Comparison of ENCODE assay signal across 8 cellular contexts in genomic region chr2:204842731-204843490, GRCh38.
DNase-seq lines count a peak whose midpoint lies in the region; ATAC-seq and TF ChIP-seq lines count a peak whose summit lies in the region.

No MANE protein-coding gene starts in this region.

- H3K4me1 Mint-ChIP-seq in glutamatergic neuron (ENCODE audit: low read depth, unreplicated experiment) = peaks cover 3% of the 10 kb centered on the region

- H3K36me3 Mint-ChIP-seq in glutamatergic neuron (ENCODE audit: unreplicated experiment) = no peaks in the 10 kb centered on the region

- no peak overlapping the region for H2BK12ac ChIP-seq in trophoblast cell (ENCODE audit: low read length)

- no peak overlapping the region for H4K91ac ChIP-seq in trophoblast cell (ENCODE audit: low read depth, low read length)

- BruUV-seq in PC-9 (replicated peaks; lab: Mats Ljungman, UMichigan) = no TSS peak

- no peaks in the 10 kb centered on the region for H3K27me3 Mint-ChIP-seq in glutamatergic neuron (ENCODE audit: unreplicated experiment)

- ATAC-seq in HG03354 (IDR thresholded peaks at IDR 0.05; ENCODE audit: poor library complexity, severe bottlenecking, unreplicated experiment) = no peak

- H3K4me2 ChIP-seq in BLaER1 (peak overlapping the region; percentile 10; the same call in 1 of the 2 replicates), PC-9 (peak overlapping the region; percentile 75), trophoblast cell (ENCODE audit: low read length) (no peak overlapping the region)

- H3K4me3 ChIP-seq in BLaER1 = no peak overlapping the region
- peak overlapping the region; percentile 43; the same call in 1 of the 2 replicates for H3K4me3 ChIP-seq in PC-9
- peak overlapping the region; percentile 43 for H3K4me3 ChIP-seq in epithelial cell of proximal tubule (ENCODE audit: low read depth, low read length)
- H3K4me3 ChIP-seq in trophoblast cell (ENCODE audit: low read depth, low read length) = no peak overlapping the region
- no peak overlapping the region for H3K4me3 ChIP-seq in H7 (ENCODE audit: insufficient read depth, low read depth, low read length)

- H3K9me3 ChIP-seq in BLaER1 (no peaks in the 10 kb centered on the region), PC-9 (ENCODE audit: insufficient read depth, low read depth) (no peaks in the 10 kb centered on the region), trophoblast cell (ENCODE audit: insufficient read depth, low read depth, low read length) (no peaks in the 10 kb centered on the region)

- H3K36me3 ChIP-seq in BLaER1 (no peaks in the 10 kb centered on the region), PC-9 (ENCODE audit: low read depth) (no peaks in the 10 kb centered on the region), trophoblast cell (ENCODE audit: control insufficient read depth in 1 of 2, insufficient read depth in 2 of 2, low read length in 2 of 2) (no peaks in the 10 kb centered on the region), H7 (replicated peaks; ENCODE audit: control insufficient read depth, insufficient read depth, low read length) (no peaks in the 10 kb centered on the region)

- no peak overlapping the region for H3K4ac ChIP-seq in trophoblast cell (ENCODE audit: low read depth, low read length)

- no peak overlapping the region for H2BK120ac ChIP-seq in trophoblast cell (ENCODE audit: insufficient read depth, low read length, poor library complexity)

- no peaks in the 10 kb centered on the region for H3K9me3 Mint-ChIP-seq in glutamatergic neuron (ENCODE audit: unreplicated experiment)

- H3K79me2 ChIP-seq in PC-9 (ENCODE audit: low read depth) (no peaks in the 10 kb centered on the region), trophoblast cell (ENCODE audit: control insufficient read depth, insufficient read depth, low read length, poor library complexity) (no peaks in the 10 kb centered on the region)

- no peak overlapping the region for H3K4me3 Mint-ChIP-seq in glutamatergic neuron (ENCODE audit: unreplicated experiment)

- H3K9ac ChIP-seq in BLaER1 = no peak overlapping the region
- H3K9ac ChIP-seq in trophoblast cell (ENCODE audit: low read length) = no peak overlapping the region

- H4K20me1 ChIP-seq in BLaER1 (no peaks in the 10 kb centered on the region), PC-9 (ENCODE audit: insufficient read depth) (no peaks in the 10 kb centered on the region)

- POLR2A ChIA-PET in PC-9 (lab: Charles Lee; ENCODE audit: unreplicated experiment) = interaction anchor here (0.6 kb wide), 1 partner anchor 179 kb away, joined by 6 read pairs; no protein-coding TSS in a partner anchor

- no peak overlapping the region for H3K23ac ChIP-seq in trophoblast cell (ENCODE audit: low read length)

- H3K27ac ChIP-seq in BLaER1 = no peak overlapping the region
- H3K27ac ChIP-seq in PC-9 = peak overlapping the region; percentile 89
- no peak overlapping the region for H3K27ac ChIP-seq in trophoblast cell (ENCODE audit: low read depth, low read length)

- H2AK5ac ChIP-seq in trophoblast cell (ENCODE audit: low read length) = peak overlapping the region; percentile 38

- no peaks in the 10 kb centered on the region for H3K79me1 ChIP-seq in trophoblast cell (ENCODE audit: low read length)

- intact Hi-C loops in PC-9 (cut with micrococcal nuclease; ENCODE audit: unreplicated experiment) = no loop called here

- no peaks in the 10 kb centered on the region for H3K27me3 ChIP-seq in BLaER1
- H3K27me3 ChIP-seq in PC-9 (ENCODE audit: insufficient read depth, low read depth) = no peaks in the 10 kb centered on the region
- no peaks in the 10 kb centered on the region for H3K27me3 ChIP-seq in trophoblast cell (ENCODE audit: insufficient read depth, low read length)
- H3K27me3 ChIP-seq in H7 (ENCODE audit: control insufficient read depth, insufficient read depth, low read length) = no peaks in the 10 kb centered on the region

- no peak overlapping the region for H3K18ac ChIP-seq in trophoblast cell (ENCODE audit: low read length)

- DNase-seq in PC-9 (peak; percentile 16 to 80), epithelial cell of proximal tubule (ENCODE audit: low read depth) (peak; percentile 71), trophoblast cell (peak; percentile 82 to 93), glutamatergic neuron (no peak), H7 (no peak), DMS153 treated with DMSO at 0.1 percent for 48 hours (lab: John Stamatoyannopoulos, UW; ENCODE audit: unreplicated experiment) (no peak)

- H3K4me1 ChIP-seq in BLaER1 = peaks cover 13% of the 10 kb centered on the region
- H3K4me1 ChIP-seq in PC-9 (replicated peaks; ENCODE audit: insufficient read depth) = peaks cover 22% of the 10 kb centered on the region
- H3K4me1 ChIP-seq in trophoblast cell (ENCODE audit: control insufficient read depth in 1 of 2, insufficient read depth in 2 of 2, low read length in 2 of 2) = no peaks in the 10 kb centered on the region

- CTCF ChIA-PET in PC-9 (lab: Charles Lee) = no interaction called here

- no peak overlapping the region for H3K14ac ChIP-seq in trophoblast cell (ENCODE audit: low read length)

- no peak overlapping the region for H3K27ac Mint-ChIP-seq in glutamatergic neuron (ENCODE audit: unreplicated experiment)

- WGBS in trophoblast cell (ENCODE audit: extremely low coverage, insufficient coverage, insufficient read length) = no CpG with 5 or more reads among the region's 9 CpGs

- H2BK5ac ChIP-seq in trophoblast cell (ENCODE audit: low read depth, low read length, poor library complexity) = no peak overlapping the region

- TF ChIP-seq CTCF in PC-9 (conservative IDR thresholded peaks at IDR 0.05) = no peak
- TF ChIP-seq CTCF in epithelial cell of proximal tubule (conservative IDR thresholded peaks at IDR 0.05; ENCODE audit: low read depth, low read length) = no peak
- no peak for TF ChIP-seq CTCF in glutamatergic neuron (IDR thresholded peaks at IDR 0.05; ENCODE audit: partially characterized antibody, unreplicated experiment)

- H3F3A ChIP-seq in PC-9 (ENCODE audit: insufficient read depth, low read depth) = peaks cover 13% of the 10 kb centered on the region; the same call in 1 of the 2 replicates

- H2AFZ ChIP-seq in PC-9 (peak overlapping the region; percentile 68), trophoblast cell (ENCODE audit: insufficient read depth, low read length, poor library complexity) (no peak overlapping the region)

- H4K12ac ChIP-seq in trophoblast cell (ENCODE audit: low read depth, low read length) = no peak overlapping the region

- H3K9me2 ChIP-seq in PC-9 (ENCODE audit: insufficient read depth) = no peaks in the 10 kb centered on the region

- H4K8ac ChIP-seq in trophoblast cell (ENCODE audit: low read depth, low read length) = no peak overlapping the region

Comparison
In these comparisons a context has a peak if more than half of its experiments do, and no peak if none do; other contexts are left out.
1. H3K4me3 ChIP-seq: peak in PC-9 (single experiment) and epithelial cell of proximal tubule (single experiment); none in BLaER1 (single experiment), trophoblast cell (single experiment) and H7 (single experiment).
2. DNase-seq: peak in PC-9 (2 of 2), epithelial cell of proximal tubule (single experiment) and trophoblast cell (2 of 2); none in glutamatergic neuron (single experiment), H7 (single experiment) and DMS153 treated with DMSO at 0.1 percent for 48 hours (single experiment).